19 cellular contexts compared by ENCODE assay signal in genomic region chr16:67716097-67716496, GRCh38.
"Had no signal": no experiment of that assay in that cellular context is flagged by ENCODE, and none has a peak within 500 bp of the region (broad histone marks: within the 10 kb centered on the region; RNA-seq: fewer than 3 reads in every experiment).

No MANE protein-coding gene starts in this region.

- H3K9me3 Mint-ChIP-seq: activated naive CD4-positive, alpha-beta T cell treated with anti-CD3 and anti-CD28 coated beads for 36 hours; activated T-helper 17 cell treated with anti-CD3 and anti-CD28 coated beads, Interleukin-2, amount 50 U/mL, for 72 hours; effector memory CD8-positive, alpha-beta T cell; mesothelial cell of epicardium; T-helper 1 cell treated with Interleukin-12 subunit alpha and Interleukin-12 subunit beta and Interleukin-4 antibody, amounts not matched to agents 30 μg/mL and 1 μg/mL, for 36 hours had no signal

- H3K27ac Mint-ChIP-seq: activated naive CD4-positive, alpha-beta T cell treated with anti-CD3 and anti-CD28 coated beads for 36 hours; activated T-helper 17 cell treated with anti-CD3 and anti-CD28 coated beads, Interleukin-2, amount 50 U/mL, for 72 hours; effector memory CD8-positive, alpha-beta T cell; mesothelial cell of epicardium; T-helper 1 cell treated with Interleukin-12 subunit alpha and Interleukin-12 subunit beta and Interleukin-4 antibody, amounts not matched to agents 30 μg/mL and 1 μg/mL, for 36 hours had no signal

- H3K27me3 ChIP-seq: adrenal gland, gastroesophageal sphincter, right atrium auricular region, spleen had no signal

- H3K4me3 ChIP-seq: adrenal gland, gastroesophageal sphincter, lower lobe of right lung, right atrium auricular region had no signal

- H3K27me3 Mint-ChIP-seq: activated T-helper 17 cell treated with anti-CD3 and anti-CD28 coated beads, Interleukin-2, amount 50 U/mL, for 72 hours; effector memory CD8-positive, alpha-beta T cell had no signal

- H3K9me3 ChIP-seq: adrenal gland, gastroesophageal sphincter, lower lobe of right lung, right atrium auricular region, spleen had no signal

- H3K27ac ChIP-seq: adrenal gland, gastroesophageal sphincter, lower lobe of right lung, right atrium auricular region had no signal

- DNase-seq: activated CD4-positive, alpha-beta T cell treated with anti-CD3 and anti-CD28 coated beads, Interleukin-2, amount 50 U/mL, for 1 hour; activated CD4-positive, CD25-positive, alpha-beta regulatory T cell; activated naive CD4-positive, alpha-beta T cell treated with anti-CD3 and anti-CD28 coated beads for 36 hours; activated T-cell treated with anti-CD3 and anti-CD28 coated beads for 4 hours; adrenal gland; central memory CD4-positive, alpha-beta T cell; effector memory CD8-positive, alpha-beta T cell; hippocampal formation; lower lobe of right lung; stimulated activated CD4-positive, alpha-beta T cell treated with anti-CD3 and anti-CD28 coated beads, Interleukin-2, amount 100 ng/mL, for 24 hours; stimulated activated naive CD4-positive, alpha-beta T cell; substantia nigra; trophoblast cell had no signal

- H3K4me3 Mint-ChIP-seq: activated naive CD4-positive, alpha-beta T cell treated with anti-CD3 and anti-CD28 coated beads for 36 hours; effector memory CD8-positive, alpha-beta T cell; mesothelial cell of epicardium; T-helper 1 cell treated with Interleukin-12 subunit alpha and Interleukin-12 subunit beta and Interleukin-4 antibody, amounts not matched to agents 30 μg/mL and 1 μg/mL, for 36 hours had no signal

- ATAC-seq: activated T-helper 17 cell treated with anti-CD3 and anti-CD28 coated beads, Interleukin-2, amount 50 U/mL, for 72 hours; effector memory CD8-positive, alpha-beta T cell; gastroesophageal sphincter; lower lobe of right lung had no signal

- H3K36me3 ChIP-seq: adrenal gland, gastroesophageal sphincter, lower lobe of right lung, right atrium auricular region had no signal
